15 cellular contexts compared by ENCODE assay signal in the genomic region with DNA sequence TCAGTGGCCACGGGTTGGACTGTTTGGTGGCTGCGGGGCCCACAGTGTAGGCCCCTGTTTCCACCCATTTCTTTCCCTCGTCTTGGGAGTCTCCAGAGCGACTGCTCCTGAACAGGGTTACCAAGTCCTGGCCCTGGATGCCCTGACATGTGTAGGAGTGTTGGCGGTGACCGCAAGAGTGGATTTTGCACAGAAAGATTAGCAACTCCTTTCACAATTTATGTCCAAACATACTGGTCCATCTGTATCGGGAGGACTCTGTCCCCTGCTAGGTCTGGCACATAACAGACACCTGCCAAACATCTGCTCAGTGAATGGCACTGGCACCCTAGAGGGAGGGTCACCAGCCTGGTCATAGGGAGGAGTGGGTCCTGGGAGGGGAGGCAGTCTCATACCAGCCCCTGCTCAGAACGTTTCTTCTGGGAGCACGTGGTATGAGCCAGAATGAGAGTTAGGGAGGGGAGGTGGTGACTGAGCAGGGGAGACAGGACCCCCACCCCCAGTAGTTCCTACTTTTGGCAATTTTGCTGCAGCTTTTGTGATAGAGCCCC. TPM values are rescaled to one million over a fixed set of nuclear protein-coding genes. Genes with fewer than 3 reads are reported as not detected.
"Had no signal": no experiment of that assay in that cellular context is flagged by ENCODE, and none has a peak within 500 bp of the region (broad histone marks: within the 10 kb centered on the region; RNA-seq: fewer than 3 reads in every experiment).

No MANE protein-coding gene starts in this region.

- H3K4me3 Mint-ChIP-seq: nephron; stimulated activated memory B cell treated with anti-CD40 and anti-IgM and Interleukin-4, amounts not matched to agents 10 μg/mL and 1 μg/mL and 100 μg/mL, for 72 hours had no signal

- H3K4me1 ChIP-seq: breast epithelium had no signal

- ATAC-seq: activated CD4-positive, CD25-positive, alpha-beta regulatory T cell treated with anti-CD3 and anti-CD28 coated beads, Interleukin-2, amount 50 U/mL, for 24 hours; left colon; mucosa of descending colon; stimulated activated memory B cell treated with anti-CD40 and anti-IgM and Interleukin-4, amounts not matched to agents 10 μg/mL and 1 μg/mL and 100 μg/mL, for 72 hours had no signal

- DNase-seq: activated effector memory CD4-positive, alpha-beta T cell treated with anti-CD3 and anti-CD28 coated beads, Interleukin-2, amount 50 U/mL, for 16 hours; activated T-cell treated with anti-CD3 and anti-CD28 coated beads, Interleukin-2, amount 50 U/mL, for 1 hour; esophagus squamous epithelium; left colon; mammary epithelial cell; mucosa of descending colon; upper lobe of left lung had no signal

- H3K27me3 Mint-ChIP-seq: stimulated activated memory B cell treated with anti-CD40 and anti-IgM and Interleukin-4, amounts not matched to agents 10 μg/mL and 1 μg/mL and 100 μg/mL, for 72 hours had no signal

- H3K9me3 ChIP-seq: breast epithelium, esophagus squamous epithelium, mucosa of descending colon, suprapubic skin, upper lobe of left lung had no signal

- H3K27ac Mint-ChIP-seq: stimulated activated memory B cell treated with anti-CD40 and anti-IgM and Interleukin-4, amounts not matched to agents 10 μg/mL and 1 μg/mL and 100 μg/mL, for 72 hours had no signal

- H3K36me3 ChIP-seq: breast epithelium had no signal

- H3K9me3 Mint-ChIP-seq: nephron; stimulated activated memory B cell treated with anti-CD40 and anti-IgM and Interleukin-4, amounts not matched to agents 10 μg/mL and 1 μg/mL and 100 μg/mL, for 72 hours had no signal

- H3K27me3 ChIP-seq: breast epithelium, esophagus squamous epithelium, suprapubic skin, upper lobe of left lung had no signal

- H3K27ac ChIP-seq: breast epithelium, esophagus squamous epithelium, suprapubic skin, upper lobe of left lung had no signal

- H3K4me3 ChIP-seq: breast epithelium, esophagus squamous epithelium, mucosa of descending colon, skin epidermis, suprapubic skin, upper lobe of left lung had no signal

RNA-seq across cellular contexts. Expression of gene APOA1, which starts 3.4 kb away (rescaled TPM):
- total RNA-seq: aorta, esophagus squamous epithelium, left colon, mammary epithelial cell, osteocyte had no signal

RNA-seq across cellular contexts. Expression of gene APOC3, which starts 11.1 kb away (rescaled TPM):
- total RNA-seq: aorta, breast epithelium, esophagus squamous epithelium, left colon, mammary epithelial cell, osteocyte had no signal
- polyA plus RNA-seq: mammary epithelial cell had no signal

RNA-seq across cellular contexts. Expression of gene APOA4, which starts 17.7 kb away (rescaled TPM):
- total RNA-seq: aorta, esophagus squamous epithelium, left colon, mammary epithelial cell, mucosa of descending colon, osteocyte, upper lobe of left lung had no signal
- polyA plus RNA-seq: mammary epithelial cell had no signal

RNA-seq across cellular contexts. Expression of gene APOA5, which starts 49.1 kb away (rescaled TPM):
- total RNA-seq: aorta, breast epithelium, esophagus squamous epithelium, left colon, mammary epithelial cell, mucosa of descending colon, osteocyte had no signal
- polyA plus RNA-seq: aorta, mammary epithelial cell had no signal
